Comparison of ENCODE assay signal across 8 cellular contexts in the genomic region with DNA sequence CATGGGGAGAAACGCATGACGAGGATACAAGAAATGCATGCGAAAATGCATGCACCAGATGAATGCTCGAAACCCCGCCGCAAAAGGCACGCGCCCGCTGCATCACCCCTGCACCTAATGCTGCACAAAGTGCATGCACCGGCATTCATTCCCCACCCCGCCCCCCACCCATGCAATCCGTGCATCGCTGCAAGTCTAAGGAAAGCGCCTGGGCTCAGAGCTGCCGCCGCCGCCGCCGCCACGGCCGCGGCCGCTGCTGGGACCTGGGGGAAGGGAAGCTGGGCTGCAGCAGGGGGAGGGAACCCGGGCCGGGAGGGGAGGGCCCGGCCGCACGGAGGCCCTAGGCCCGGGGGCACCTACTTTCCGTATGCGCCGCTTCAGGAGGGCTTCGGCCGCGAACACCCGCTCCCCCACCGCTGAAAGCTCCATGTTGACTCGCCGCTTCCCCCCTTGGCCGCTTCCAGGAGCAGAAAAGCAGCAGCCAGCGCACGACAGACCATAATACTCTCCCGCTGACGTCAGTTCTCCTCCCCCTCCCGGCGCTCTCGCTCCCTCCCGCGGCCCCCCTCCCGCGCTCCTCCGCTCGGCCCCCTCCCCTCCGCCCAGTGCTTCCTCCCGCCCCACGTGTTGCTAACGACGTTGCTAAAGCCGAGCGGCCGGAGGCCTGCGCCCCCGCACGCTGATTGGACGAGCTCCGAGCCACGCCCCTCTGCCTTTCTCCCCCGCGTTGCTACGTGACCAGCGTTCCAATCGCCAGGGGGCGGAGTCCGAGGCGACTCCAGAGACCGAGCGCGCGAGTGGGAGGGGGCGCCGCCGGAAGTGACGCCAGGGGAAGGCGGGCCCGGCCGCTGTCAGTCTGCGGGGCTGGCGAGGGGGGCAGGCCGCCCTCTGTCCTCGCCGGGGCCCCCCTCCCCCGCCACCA. TPM values are rescaled to one million over a fixed set of nuclear protein-coding genes. Genes with fewer than 3 reads are reported as not detected.
DNase-seq lines count a peak whose midpoint lies in the region; ATAC-seq and TF ChIP-seq lines count a peak whose summit lies in the region.

A gene (minus strand): TSS at position 508 of the 922 bp plus-strand sequence. CDS start 79 bp downstream, at position 429.

- TF ChIP-seq CTCF in BE2C (IDR thresholded peaks at IDR 0.05; ENCODE audit: low read depth, low read length), result no peak
- no peak for TF ChIP-seq CTCF in coronary artery (IDR thresholded peaks at IDR 0.05)

- H3K27me3 ChIP-seq in BE2C, result peaks cover under 1% of the 10 kb centered on the region

- H3K9me3 ChIP-seq in BE2C, result no peaks in the 10 kb centered on the region

- H3K4me3 ChIP-seq in BE2C (ENCODE audit: low read depth, low read length), result peak within 1 kb of the TSS; percentile 71
- H3K4me3 ChIP-seq in coronary artery, result peak within 1 kb of the TSS; percentile 96

- DNase-seq in BE2C (peak; percentile 100), GM19240 (ENCODE audit: insufficient read length, low spot score) (peak; percentile 100), NCI-H524 treated with DMSO at 0.1 percent for 48 hours (lab: John Stamatoyannopoulos, UW) (peak; percentile 99), coronary artery (ENCODE audit: low spot score) (peak; percentile 99), left colon (peak; percentile 100)
- DNase-seq in activated CD4-positive, alpha-beta T cell treated with anti-CD3 and anti-CD28 coated beads for 48 hours, result peak; percentile 100
- peak; percentile 97 to 98 for DNase-seq in stimulated activated CD4-positive, alpha-beta T cell treated with anti-CD3 and anti-CD28 coated beads, Interleukin-1b, Interleukin-23, amount 100 ng/mL, for 4 hours (ENCODE audit: low read depth in 2 of 2)

- peaks cover 19% of the 10 kb centered on the region for H3K36me3 ChIP-seq in BE2C

- intact Hi-C loops in left colon (cut with DNase I, micrococcal nuclease), result no loop called here

- H3K27ac ChIP-seq in coronary artery, result peak within 1 kb of the TSS; percentile 39 to 90

- ATAC-seq in HG03457 (IDR thresholded peaks at IDR 0.05; ENCODE audit: unreplicated experiment), result peak; percentile 61
- peak; percentile 87 for ATAC-seq in left colon

- H3K4me1 ChIP-seq in BE2C, result peaks cover 19% of the 10 kb centered on the region

RNA-seq across cellular contexts. Expression of the gene that starts here (rescaled TPM):
- 54.5 TPM for polyA plus RNA-seq in BE2C (2012; ENCODE audit: insufficient read depth, insufficient read length, low read depth)
- 1 to 10 TPM; 4.0 to 6.5 TPM for total RNA-seq in left colon

Comparison
In these comparisons a context has a peak if more than half of its experiments do, and no peak if none do; other contexts are left out.
1. Peak in every context shown above with its lines: DNase-seq, ATAC-seq, H3K4me3 ChIP-seq and H3K27ac ChIP-seq.